ENCODE assay signal across 29 cellular contexts in genomic region chr12:51345681-51346080, GRCh38. TPM values are rescaled to one million over a fixed set of nuclear protein-coding genes. Genes with fewer than 3 reads are reported as not detected.
DNase-seq lines count a peak whose midpoint lies in the region; ATAC-seq, FAIRE-seq and TF ChIP-seq lines count a peak whose summit lies in the region.
"Had no signal": no experiment of that assay in that cellular context is flagged by ENCODE, and none has a peak within 500 bp of the region (broad histone marks: within the 10 kb centered on the region; RNA-seq: fewer than 3 reads in every experiment).

No MANE protein-coding gene starts in this region.

- peaks cover 4% of the 10 kb centered on the region for H3K4me1 Mint-ChIP-seq in MCF 10A (ENCODE audit: insufficient read depth, unreplicated experiment)

- intact Hi-C loops in MCF 10A (cut with micrococcal nuclease), result no loop called here

- no peak overlapping the region for H2BK15ac ChIP-seq in neuronal stem cell (ENCODE audit: low read length)

- peaks cover 0 to 9% (median 2%) of the 10 kb centered on the region in 3 experiments for H3K27me3 ChIP-seq in neuronal stem cell (ENCODE audit: control insufficient read depth in 3 of 3, insufficient read depth in 3 of 3, low read depth in 1 of 3, low read length in 3 of 3)
- H3K27me3 ChIP-seq: gastrocnemius medialis, SJCRH30, transverse colon had no signal

- peak overlapping the region; percentile 14 for H2AK5ac ChIP-seq in neuronal stem cell (ENCODE audit: low read depth, low read length)

- no peak for FAIRE-seq in RCC 7860 (lab: Jason Lieb, UNC)

- DNase-seq in EL (peak; percentile 40), RCC 7860 (ENCODE audit: low spot score) (peak; percentile 21), choroid plexus epithelial cell (ENCODE audit: low read depth) (peak; percentile 33), neuronal stem cell (ENCODE audit: low spot score) (no peak), MCF 10A (ENCODE audit: unreplicated experiment) (no peak)
- DNase-seq in stimulated activated naive CD4-positive, alpha-beta T cell (lab: John Stamatoyannopoulos, UW), result no peak
- DNase-seq: activated CD4-positive, alpha-beta T cell treated with anti-CD3 and anti-CD28 coated beads, Interleukin-2, amount 50 U/mL, for 4 hours; activated gamma-delta T cell; CD4-positive, alpha-beta T cell; central memory CD4-positive, alpha-beta T cell; DMS53; erythroblast; gastrocnemius medialis; MM.1S; natural killer cell; NCI-H748 treated with DMSO at 0.1 percent for 48 hours; OCI-M1; posterior cingulate gyrus; SJCRH30; stimulated activated CD4-positive, alpha-beta T cell treated with anti-CD3 and anti-CD28 coated beads, Interleukin-1b, Interleukin-23, amount 100 ng/mL, for 48 hours; stimulated activated naive B cell treated with anti-CD40 and anti-IgM and Interleukin-4, amounts not matched to agents 10 μg/mL and 1 μg/mL and 100 μg/mL, for 72 hours; T-helper 2 cell; transverse colon; WERI-Rb-1 had no signal

- peaks cover 3% of the 10 kb centered on the region for H3K36me3 Mint-ChIP-seq in MCF 10A (ENCODE audit: insufficient read depth, unreplicated experiment)
- H3K36me3 Mint-ChIP-seq: natural killer cell; stimulated activated naive B cell treated with anti-CD40 and anti-IgM and Interleukin-4, amounts not matched to agents 10 μg/mL and 1 μg/mL and 100 μg/mL, for 72 hours had no signal

- no CpG with 5 or more reads among the region's 7 CpGs for WGBS in neuronal stem cell (ENCODE audit: extremely low coverage in 2 of 2, insufficient read length in 2 of 2, insufficient replicate concordance in 1 of 2), 2 donors

- H2BK12ac ChIP-seq in neuronal stem cell (ENCODE audit: low read length), result no peak overlapping the region

- H3K79me1 ChIP-seq in neuronal stem cell (ENCODE audit: low read depth, low read length), result peaks cover 2% of the 10 kb centered on the region

- H3K9ac ChIP-seq in neuronal stem cell (ENCODE audit: low read depth, low read length, poor library complexity), result no peak overlapping the region

- no peak overlapping the region for H3K23ac ChIP-seq in neuronal stem cell (ENCODE audit: low read depth, low read length, poor library complexity)

- no peak overlapping the region for H3K4me3 Mint-ChIP-seq in MCF 10A (ENCODE audit: unreplicated experiment)
- H3K4me3 Mint-ChIP-seq: CD4-positive, alpha-beta T cell; natural killer cell; stimulated activated naive B cell treated with anti-CD40 and anti-IgM and Interleukin-4, amounts not matched to agents 10 μg/mL and 1 μg/mL and 100 μg/mL, for 72 hours had no signal

- ATAC-seq in GM21360 (IDR thresholded peaks at IDR 0.05; ENCODE audit: unreplicated experiment) (no peak), HG03571 (IDR thresholded peaks at IDR 0.05; ENCODE audit: unreplicated experiment) (no peak)
- ATAC-seq: gastrocnemius medialis; left lobe of liver; natural killer cell; stimulated activated naive B cell treated with anti-CD40 and anti-IgM and Interleukin-4, amounts not matched to agents 10 μg/mL and 1 μg/mL and 100 μg/mL, for 72 hours had no signal

- no peaks in the 10 kb centered on the region for H3K36me3 ChIP-seq in neuronal stem cell (replicated peaks in 1 of 2; ENCODE audit: control insufficient read depth in 2 of 2, insufficient read depth in 2 of 2, low read length in 2 of 2)
- H3K36me3 ChIP-seq: gastrocnemius medialis, HAP-1, SJCRH30, transverse colon, WERI-Rb-1 had no signal

- no peak overlapping the region for H3K27ac ChIP-seq in neuronal stem cell (replicated peaks; ENCODE audit: low read length)
- H3K27ac ChIP-seq: gastrocnemius medialis, SJCRH30, transverse colon, WERI-Rb-1 had no signal

- no peak overlapping the region for H3K4me2 ChIP-seq in neuronal stem cell (ENCODE audit: insufficient read depth, low read length, poor library complexity, severe bottlenecking)

- H4K8ac ChIP-seq in neuronal stem cell (ENCODE audit: low read depth, low read length), result no peak overlapping the region

- no peaks in the 10 kb centered on the region for H3K27me3 Mint-ChIP-seq in MCF 10A (ENCODE audit: insufficient read depth, unreplicated experiment)
- H3K27me3 Mint-ChIP-seq: CD4-positive, alpha-beta T cell had no signal

- H3K4me1 ChIP-seq in neuronal stem cell (ENCODE audit: control insufficient read depth in 2 of 2, insufficient read depth in 1 of 2, low read depth in 1 of 2, low read length in 2 of 2), result peaks cover 0 to 8% of the 10 kb centered on the region in 2 donors
- H3K4me1 ChIP-seq: gastrocnemius medialis, HAP-1, SJCRH30 had no signal

- TF ChIP-seq CTCF in choroid plexus epithelial cell (conservative IDR thresholded peaks at IDR 0.05; ENCODE audit: low read depth, low read length) (no peak), MCF 10A (IDR thresholded peaks at IDR 0.05; ENCODE audit: unreplicated experiment) (no peak)

- peaks cover 0 to 2% of the 10 kb centered on the region in 2 donors for H3K9me3 ChIP-seq in neuronal stem cell (replicated peaks in 1 of 2; ENCODE audit: control insufficient read depth in 2 of 2, insufficient read depth in 1 of 2, low read depth in 1 of 2, low read length in 2 of 2)
- H3K9me3 ChIP-seq: gastrocnemius medialis, HAP-1, SJCRH30, transverse colon had no signal

- H3K18ac ChIP-seq in neuronal stem cell (ENCODE audit: low read length), result no peak overlapping the region

- no TSS peak for BruUV-seq in MCF 10A (replicated peaks; lab: Mats Ljungman, UMichigan)

- H3K27ac Mint-ChIP-seq in MCF 10A (ENCODE audit: low read depth, unreplicated experiment), result no peak overlapping the region
- H3K27ac Mint-ChIP-seq: CD4-positive, alpha-beta T cell; natural killer cell; stimulated activated naive B cell treated with anti-CD40 and anti-IgM and Interleukin-4, amounts not matched to agents 10 μg/mL and 1 μg/mL and 100 μg/mL, for 72 hours had no signal

- POLR2A ChIA-PET in MCF 10A (lab: Yijun Ruan, JAX), result interaction anchor here (0.6 kb wide), 1 partner anchor 133 kb away, joined by 3 read pairs; no protein-coding TSS in a partner anchor

- H3K14ac ChIP-seq in neuronal stem cell (ENCODE audit: low read length), result no peak overlapping the region

- H2BK5ac ChIP-seq in neuronal stem cell (ENCODE audit: low read length), result no peak overlapping the region

- H3K9me3 Mint-ChIP-seq in MCF 10A (ENCODE audit: unreplicated experiment), result no peaks in the 10 kb centered on the region
- H3K9me3 Mint-ChIP-seq: CD4-positive, alpha-beta T cell; natural killer cell; stimulated activated naive B cell treated with anti-CD40 and anti-IgM and Interleukin-4, amounts not matched to agents 10 μg/mL and 1 μg/mL and 100 μg/mL, for 72 hours had no signal

- no peak overlapping the region for H3K4ac ChIP-seq in neuronal stem cell (ENCODE audit: low read length)

- CTCF ChIA-PET in MCF 10A (lab: Yijun Ruan, JAX), result no interaction called here

- no peak overlapping the region for H4K91ac ChIP-seq in neuronal stem cell (ENCODE audit: low read depth, low read length, poor library complexity)

- H3K4me3 ChIP-seq in choroid plexus epithelial cell (ENCODE audit: low read depth, low read length), result no peak overlapping the region
- H3K4me3 ChIP-seq in neuronal stem cell (ENCODE audit: low read length in 2 of 2), result no peak overlapping the region
- H3K4me3 ChIP-seq: gastrocnemius medialis, HAP-1, SJCRH30, transverse colon had no signal

- H2BK120ac ChIP-seq in neuronal stem cell (ENCODE audit: low read depth, low read length), result no peak overlapping the region

- no peak overlapping the region for H2AFZ ChIP-seq in neuronal stem cell (ENCODE audit: low read length)

RNA-seq across cellular contexts. Expression of gene CELA1, which starts 0.8 kb away (rescaled TPM):
- polyA plus RNA-seq in neuronal stem cell (2013, experiment 1 of 2), result not detected
- polyA plus RNA-seq in neuronal stem cell (2013, experiment 2 of 2), result not detected
- not detected in 2 replicates for total RNA-seq in MCF 10A (2022)
- total RNA-seq: gastrocnemius medialis, left lobe of liver, SJCRH30, skeletal muscle tissue, transverse colon had no signal

RNA-seq across cellular contexts. Expression of gene BIN2, which starts 21.7 kb away (rescaled TPM):
- not detected for polyA plus RNA-seq in neuronal stem cell (2013, experiment 1 of 2)
- polyA plus RNA-seq in neuronal stem cell (2013, experiment 2 of 2), result not detected
- not detected in 2 replicates for total RNA-seq in MCF 10A (2022)
- total RNA-seq: SJCRH30 had no signal

RNA-seq across cellular contexts. Expression of gene GALNT6, which starts 45.5 kb away (rescaled TPM):
- polyA plus RNA-seq in neuronal stem cell (2013, experiment 1 of 2), result 0.21 TPM
- 0.03 TPM for polyA plus RNA-seq in neuronal stem cell (2013, experiment 2 of 2)
- 24.8 and 27.6 TPM in 2 replicates for total RNA-seq in MCF 10A (2022)

Comparison
In these comparisons a context has a peak if more than half of its experiments do, and no peak if none do; other contexts are left out.
1. DNase-seq: peak in EL (single experiment), RCC 7860 (single experiment) and choroid plexus epithelial cell (single experiment); none in neuronal stem cell (single experiment), MCF 10A (single experiment) and stimulated activated naive CD4-positive, alpha-beta T cell (0 of 6).